Comparison of ENCODE assay signal across 26 cellular contexts in the genomic region with DNA sequence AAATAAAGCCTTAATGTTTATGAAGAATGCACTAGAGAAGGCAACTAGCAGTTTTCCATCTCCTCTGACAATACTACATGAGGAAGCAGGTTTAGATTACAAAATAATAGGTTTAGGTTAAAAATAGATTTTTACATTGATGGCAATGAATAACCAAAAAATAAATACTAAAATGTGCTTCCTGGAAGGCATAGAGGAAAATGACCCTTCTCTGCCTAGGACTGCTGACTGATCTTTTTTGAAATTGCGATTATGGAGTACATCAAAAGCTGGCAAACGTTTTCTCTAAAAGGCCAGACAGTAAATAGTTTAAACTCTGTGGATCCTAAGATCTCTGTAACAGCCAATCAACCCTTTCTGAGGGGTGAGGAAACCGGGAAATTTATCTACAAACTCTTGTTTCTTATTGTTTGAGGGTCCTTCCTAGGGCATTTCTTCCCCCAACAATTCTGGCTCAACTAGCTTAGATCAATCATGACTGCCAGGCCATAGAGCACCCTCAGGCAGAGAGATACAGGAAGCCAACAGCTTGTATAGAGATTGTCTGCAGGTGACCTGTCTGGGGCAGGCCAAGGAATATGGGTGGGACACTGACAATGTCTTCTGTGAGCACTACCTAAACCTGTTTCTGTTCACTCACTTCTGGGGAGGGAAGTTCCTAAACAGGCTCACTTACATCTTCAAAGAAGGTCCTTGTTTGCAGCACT.
DNase-seq lines count a peak whose midpoint lies in the region; ATAC-seq, FAIRE-seq and TF ChIP-seq lines count a peak whose summit lies in the region.
"Had no signal": no experiment of that assay in that cellular context is flagged by ENCODE, and none has a peak within 500 bp of the region (broad histone marks: within the 10 kb centered on the region; RNA-seq: fewer than 3 reads in every experiment).

No MANE protein-coding gene starts in this region.

- no peaks in the 10 kb centered on the region for H4K20me1 ChIP-seq in endothelial cell of umbilical vein (replicated peaks; ENCODE audit: control insufficient read depth, extremely low read depth, insufficient read depth, low read length)
- H4K20me1 ChIP-seq: BLaER1 had no signal

- POLR2A ChIA-PET in endothelial cell of umbilical vein (lab: Charles Lee): no interaction called here
- POLR2A ChIA-PET in GM10248 (lab: Yijun Ruan, JAX): no interaction called here

- H3K4me2 ChIP-seq in endothelial cell of umbilical vein (ENCODE audit: insufficient read depth, low read length) (no peak overlapping the region), parathyroid adenoma (ENCODE audit: low read length) (no peak overlapping the region)
- H3K4me2 ChIP-seq: BLaER1 had no signal

- H3K9ac ChIP-seq in endothelial cell of umbilical vein (replicated peaks; ENCODE audit: extremely low read depth, insufficient read depth, low read length) (no peak overlapping the region), parathyroid adenoma (no peak overlapping the region)
- H3K9ac ChIP-seq: BLaER1 had no signal

- no peaks in the 10 kb centered on the region for H3K36me3 ChIP-seq in endothelial cell of umbilical vein (ENCODE audit: control insufficient read depth in 2 of 2, extremely low read depth in 1 of 2, insufficient read depth in 2 of 2, low read length in 2 of 2)
- H3K36me3 ChIP-seq in esophagus muscularis mucosa: no peaks in the 10 kb centered on the region
- no peaks in the 10 kb centered on the region for H3K36me3 ChIP-seq in parathyroid adenoma (ENCODE audit: control insufficient read depth, insufficient read depth, low read length)
- H3K36me3 ChIP-seq: BE2C, BLaER1 had no signal

- no peak overlapping the region for H3K4me3 ChIP-seq in endothelial cell of umbilical vein (replicated peaks in 1 of 3; ENCODE audit: insufficient read depth in 1 of 3, low read depth in 1 of 3, low read length in 3 of 3)
- H3K4me3 ChIP-seq in esophagus muscularis mucosa: no peak overlapping the region
- H3K4me3 ChIP-seq in parathyroid adenoma (ENCODE audit: low read depth, low read length): no peak overlapping the region
- H3K4me3 ChIP-seq: BLaER1 had no signal

- dilution Hi-C loops in endothelial cell of umbilical vein (cut with MboI; ENCODE audit: extremely low pct_ligation_motif_present, low sequenced_read_pairs): no loop called here

- CTCF ChIA-PET in endothelial cell of umbilical vein (lab: Charles Lee) (no interaction called here), GM10248 (lab: Yijun Ruan, JAX) (no interaction called here)

- TF ChIP-seq POLR2A in endothelial cell of umbilical vein (IDR thresholded peaks at IDR 0.05; ENCODE audit: low read depth, low read length) (no peak), esophagus muscularis mucosa (IDR thresholded peaks at IDR 0.05; ENCODE audit: low read depth) (no peak)

- intact Hi-C loops in endothelial cell of umbilical vein (cut with micrococcal nuclease) (no loop called here), esophagus muscularis mucosa (cut with DNase I) (no loop called here), cardiac septum (cut with DNase I) (no loop called here)

- no peak for DNase-seq in endothelial cell of umbilical vein (ENCODE audit: low read depth, low spot score)
- peak; percentile 50 for DNase-seq in esophagus muscularis mucosa (ENCODE audit: extremely low spot score)
- no peak for DNase-seq in left lobe of liver (ENCODE audit: low spot score)
- no peak for DNase-seq in cardiac septum (ENCODE audit: low spot score)
- DNase-seq in NCI-H748 (lab: John Stamatoyannopoulos, UW; ENCODE audit: unreplicated experiment): no peak
- no peak for DNase-seq in GM10248 (ENCODE audit: extremely low spot score)
- DNase-seq: 8988T; ACHN; BE2C; C1 segment of cervical spinal cord; CD4-positive, alpha-beta memory T cell; CD4-positive, CD25-positive, alpha-beta regulatory T cell; CD8-positive, alpha-beta memory T cell; COR-L47; DMS 273 treated with DMSO at 0.1 percent for 48 hours; DMS153; DMS53; DMS79; DND-41; EL; GDM1 had no signal

- H3K9me1 ChIP-seq in endothelial cell of umbilical vein (replicated peaks; ENCODE audit: control insufficient read depth, extremely low read depth, insufficient read depth, low read length): no peaks in the 10 kb centered on the region

- no TSS peak for BruUV-seq in endothelial cell of umbilical vein (replicated peaks; lab: Mats Ljungman, UMichigan)

- TF ChIP-seq EP300 in esophagus muscularis mucosa (IDR thresholded peaks at IDR 0.05): no peak

- peak; percentile 12 for FAIRE-seq in endothelial cell of umbilical vein (lab: Jason Lieb, UNC)
- FAIRE-seq: A204.1, GM12891, GM19239 had no signal

- H3K27me3 ChIP-seq in endothelial cell of umbilical vein (ENCODE audit: control insufficient read depth in 2 of 2, insufficient read depth in 2 of 2, low read length in 2 of 2) (no peaks in the 10 kb centered on the region), esophagus muscularis mucosa (no peaks in the 10 kb centered on the region), parathyroid adenoma (ENCODE audit: control insufficient read depth, insufficient read depth, low read length) (no peaks in the 10 kb centered on the region)
- H3K27me3 ChIP-seq: BE2C, BLaER1 had no signal

- peak; percentile 59 for ATAC-seq in left lobe of liver

- H3K9me3 ChIP-seq in endothelial cell of umbilical vein (replicated peaks; ENCODE audit: control insufficient read depth, insufficient read depth, low read length) (no peaks in the 10 kb centered on the region), esophagus muscularis mucosa (no peaks in the 10 kb centered on the region), parathyroid adenoma (ENCODE audit: control insufficient read depth, low read length) (no peaks in the 10 kb centered on the region)
- H3K9me3 ChIP-seq: BE2C, BLaER1 had no signal

- H3K27ac ChIP-seq in endothelial cell of umbilical vein (ENCODE audit: insufficient read depth, low read depth, low read length) (no peak overlapping the region), esophagus muscularis mucosa (replicated peaks in 1 of 4) (no peak overlapping the region), parathyroid adenoma (no peak overlapping the region)
- H3K27ac ChIP-seq: BLaER1 had no signal

- 52% methylated on average over 3 of the region's 3 CpGs for WGBS in esophagus muscularis mucosa

- H3K79me2 ChIP-seq in endothelial cell of umbilical vein (ENCODE audit: control insufficient read depth, insufficient read depth, low read length) (no peaks in the 10 kb centered on the region), parathyroid adenoma (no peaks in the 10 kb centered on the region)

- H3K4me1 ChIP-seq in endothelial cell of umbilical vein (ENCODE audit: control insufficient read depth, extremely low read depth, insufficient read depth, low read length) (no peaks in the 10 kb centered on the region), esophagus muscularis mucosa (no peaks in the 10 kb centered on the region), parathyroid adenoma (peaks cover 3% of the 10 kb centered on the region)
- H3K4me1 ChIP-seq: BLaER1 had no signal

- TF ChIP-seq CTCF in endothelial cell of umbilical vein (IDR thresholded peaks at IDR 0.05; ENCODE audit: extremely low read depth in 1 of 2, insufficient read depth in 1 of 2, low read depth in 1 of 2, low read length in 2 of 2) (no peak), esophagus muscularis mucosa (IDR thresholded peaks at IDR 0.05) (no peak), parathyroid adenoma (IDR thresholded peaks at IDR 0.05) (no peak), GM10248 (IDR thresholded peaks at IDR 0.05; ENCODE audit: control extremely low read depth, extremely low read depth, low read depth, missing control alignments) (no peak)

- no peak overlapping the region for H2AFZ ChIP-seq in endothelial cell of umbilical vein (ENCODE audit: low read depth, low read length)
- H2AFZ ChIP-seq in parathyroid adenoma: peak overlapping the region; percentile 57

TF ChIP-seq in endothelial cell of umbilical vein, 7 proteins besides CTCF, POLR2A, EP300 and RAD21:
- TF ChIP-seq POLR2AphosphoS5 (IDR thresholded peaks at IDR 0.05; ENCODE audit: insufficient read depth, low read depth, low read length) (no peak), EZH2 (IDR thresholded peaks at IDR 0.05; ENCODE audit: borderline replicate concordance, low read depth, low read length, severe bottlenecking) (no peak), MYC (IDR thresholded peaks at IDR 0.05; ENCODE audit: low read depth, low read length) (no peak), GATA2 (IDR thresholded peaks at IDR 0.05; ENCODE audit: insufficient read depth, insufficient read length, low read depth, low read length) (no peak), FOS (IDR thresholded peaks at IDR 0.05; ENCODE audit: borderline replicate concordance, insufficient read depth, low read length) (no peak), JUN (IDR thresholded peaks at IDR 0.05; ENCODE audit: borderline replicate concordance, insufficient read depth, insufficient read length, low read depth) (no peak)
- TF ChIP-seq, protein P1, sequence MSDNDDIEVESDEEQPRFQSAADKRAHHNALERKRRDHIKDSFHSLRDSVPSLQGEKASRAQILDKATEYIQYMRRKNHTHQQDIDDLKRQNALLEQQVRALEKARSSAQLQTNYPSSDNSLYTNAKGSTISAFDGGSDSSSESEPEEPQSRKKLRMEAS (IDR thresholded peaks at IDR 0.05; ENCODE audit: insufficient read depth, insufficient read length): no peak
